Comparison of ENCODE assay signal across 14 cellular contexts in genomic region chr1:203592156-203592555, GRCh38. TPM values are rescaled to one million over a fixed set of nuclear protein-coding genes. Genes with fewer than 3 reads are reported as not detected.
DNase-seq lines count a peak whose midpoint lies in the region; ATAC-seq, FAIRE-seq and TF ChIP-seq lines count a peak whose summit lies in the region.
"Had no signal": no experiment of that assay in that cellular context is flagged by ENCODE, and none has a peak within 500 bp of the region (broad histone marks: within the 10 kb centered on the region; RNA-seq: fewer than 3 reads in every experiment).

No MANE protein-coding gene starts in this region.

- no peak for ATAC-seq in activated CD4-positive, alpha-beta T cell treated with anti-CD3 and anti-CD28 coated beads for 36 hours
- ATAC-seq in K562, result no peak
- ATAC-seq: A549; stimulated activated naive CD8-positive, alpha-beta T cell treated with anti-CD3 and anti-CD28 coated beads, Interleukin-15, amount 100 ng/mL, for 72 hours had no signal

- CTCF ChIA-PET in activated CD4-positive, alpha-beta T cell treated with anti-CD3 and anti-CD28 coated beads for 36 hours (lab: Charles Lee), result interaction anchor here (1.2 to 5.2 kb wide), 2 partner anchors 34 to 109 kb away, joined by 7 to 45 read pairs; partner anchors contain the start of gene ATP2B4
- CTCF ChIA-PET in activated CD4-positive, alpha-beta T cell treated with anti-CD3 and anti-CD28 coated beads, Interleukin-2, amount 10 ng/mL, durations not matched to agents 7 days and 5 days (lab: Charles Lee), result interaction anchor here (0.5 to 1.4 kb wide), 7 partner anchors 9 to 367 kb away, joined by 3 to 5 read pairs (median 3); no protein-coding TSS in a partner anchor
- CTCF ChIA-PET in K562 (lab: Yijun Ruan, JAX; ENCODE audit: low intra/inter-chr PET ratio), result no interaction called here

- H3K4me3 Mint-ChIP-seq in activated CD4-positive, alpha-beta T cell treated with anti-CD3 and anti-CD28 coated beads for 36 hours, result no peak overlapping the region
- H3K4me3 Mint-ChIP-seq in activated CD4-positive, alpha-beta T cell treated with anti-CD3 and anti-CD28 coated beads, Interleukin-2, amount 10 ng/mL, durations not matched to agents 7 days and 5 days, result no peak overlapping the region
- H3K4me3 Mint-ChIP-seq: stimulated activated naive CD8-positive, alpha-beta T cell treated with anti-CD3 and anti-CD28 coated beads, Interleukin-15, amount 100 ng/mL, for 72 hours had no signal

- in situ Hi-C loops in K562 (cut with MboI), result no loop called here
- in situ Hi-C loops in G401 (cut with HindIII; ENCODE audit: low sequenced_read_pairs), result loop anchor here (25.0 kb wide), 1 partner anchor 120 kb away; no protein-coding TSS in a partner anchor

- H3K27ac ChIP-seq in K562 (ENCODE audit: extremely low read depth, low read depth, low read length) (no peak overlapping the region), substantia nigra (ENCODE audit: low read depth, low read length, poor library complexity, severe bottlenecking) (peak overlapping the region; percentile 31)
- H3K27ac ChIP-seq: A549 had no signal

- peaks cover 24 to 52% of the 10 kb centered on the region in 2 experiments for H3K27me3 ChIP-seq in K562 (ENCODE audit: control insufficient read depth in 2 of 2, insufficient read depth in 2 of 2, low read length in 2 of 2)

- no peak overlapping the region for H3K4me3 ChIP-seq in K562
- H3K4me3 ChIP-seq: A549 had no signal

- H3K4me1 Mint-ChIP-seq in activated CD4-positive, alpha-beta T cell treated with anti-CD3 and anti-CD28 coated beads for 36 hours, result peaks cover 11% of the 10 kb centered on the region
- H3K4me1 Mint-ChIP-seq in activated CD4-positive, alpha-beta T cell treated with anti-CD3 and anti-CD28 coated beads, Interleukin-2, amount 10 ng/mL, durations not matched to agents 7 days and 5 days, result peaks cover 9% of the 10 kb centered on the region

- intact Hi-C loops in activated CD4-positive, alpha-beta T cell treated with anti-CD3 and anti-CD28 coated beads for 36 hours (cut with DNase I, micrococcal nuclease), result no loop called here
- intact Hi-C loops in K562 (cut with micrococcal nuclease), result no loop called here

- no peaks in the 10 kb centered on the region for H3K4me1 ChIP-seq in K562 (replicated peaks in 1 of 2; ENCODE audit: control insufficient read depth in 2 of 2, insufficient read depth in 2 of 2, low read length in 2 of 2)

- H3K9me3 ChIP-seq in K562 (replicated peaks; ENCODE audit: control insufficient read depth, insufficient read depth, low read depth, low read length), result no peaks in the 10 kb centered on the region
- H3K9me3 ChIP-seq: A549 had no signal

- no peaks in the 10 kb centered on the region for H3K9me3 Mint-ChIP-seq in activated CD4-positive, alpha-beta T cell treated with anti-CD3 and anti-CD28 coated beads for 36 hours (ENCODE audit: low read depth)
- H3K9me3 Mint-ChIP-seq in activated CD4-positive, alpha-beta T cell treated with anti-CD3 and anti-CD28 coated beads, Interleukin-2, amount 10 ng/mL, durations not matched to agents 7 days and 5 days, result no peaks in the 10 kb centered on the region
- H3K9me3 Mint-ChIP-seq: stimulated activated naive CD8-positive, alpha-beta T cell treated with anti-CD3 and anti-CD28 coated beads, Interleukin-15, amount 100 ng/mL, for 72 hours had no signal

- H3K36me3 Mint-ChIP-seq in activated CD4-positive, alpha-beta T cell treated with anti-CD3 and anti-CD28 coated beads for 36 hours (ENCODE audit: low read depth), result no peaks in the 10 kb centered on the region
- no peaks in the 10 kb centered on the region for H3K36me3 Mint-ChIP-seq in activated CD4-positive, alpha-beta T cell treated with anti-CD3 and anti-CD28 coated beads, Interleukin-2, amount 10 ng/mL, durations not matched to agents 7 days and 5 days (ENCODE audit: low read depth)

- no peaks in the 10 kb centered on the region for H3K27me3 Mint-ChIP-seq in activated CD4-positive, alpha-beta T cell treated with anti-CD3 and anti-CD28 coated beads for 36 hours
- H3K27me3 Mint-ChIP-seq in activated CD4-positive, alpha-beta T cell treated with anti-CD3 and anti-CD28 coated beads, Interleukin-2, amount 10 ng/mL, durations not matched to agents 7 days and 5 days, result peaks cover 5% of the 10 kb centered on the region

- no peak for TF ChIP-seq RAD21 in K562 (CRISPR knock-in tag; conservative IDR thresholded peaks at IDR 0.05 in 1 of 2, IDR thresholded peaks at IDR 0.05 in 1 of 2)

- no peaks in the 10 kb centered on the region for H4K20me1 ChIP-seq in K562 (replicated peaks; ENCODE audit: control insufficient read depth, insufficient read depth, low read length)

- H3K27ac Mint-ChIP-seq in activated CD4-positive, alpha-beta T cell treated with anti-CD3 and anti-CD28 coated beads for 36 hours, result no peak overlapping the region
- H3K27ac Mint-ChIP-seq in activated CD4-positive, alpha-beta T cell treated with anti-CD3 and anti-CD28 coated beads, Interleukin-2, amount 10 ng/mL, durations not matched to agents 7 days and 5 days, result no peak overlapping the region

- POLR2A ChIA-PET in activated CD4-positive, alpha-beta T cell treated with anti-CD3 and anti-CD28 coated beads for 36 hours (lab: Charles Lee), result no interaction called here
- POLR2A ChIA-PET in activated CD4-positive, alpha-beta T cell treated with anti-CD3 and anti-CD28 coated beads, Interleukin-2, amount 10 ng/mL, durations not matched to agents 7 days and 5 days (lab: Charles Lee), result no interaction called here
- POLR2A ChIA-PET in K562 (lab: Yijun Ruan, JAX), result interaction anchor here (0.6 to 1.6 kb wide), 5 partner anchors 10 to 688 kb away, joined by 3 to 4 read pairs (median 3); no protein-coding TSS in a partner anchor

- BruUV-seq in K562 (replicated peaks; lab: Mats Ljungman, UMichigan), result no TSS peak

- no peak for TF ChIP-seq POLR2A in K562 (conservative IDR thresholded peaks at IDR 0.05)

- no peak for TF ChIP-seq CTCF in K562 (IDR thresholded peaks at IDR 0.05 in 2 of 3, conservative IDR thresholded peaks at IDR 0.05 in 1 of 3; ENCODE audit: insufficient read depth in 2 of 3, low read depth in 1 of 3, low read length in 3 of 3)

- TF ChIP-seq EP300 in K562 (IDR thresholded peaks at IDR 0.05; ENCODE audit: low read length), result no peak

- no peaks in the 10 kb centered on the region for H3K36me3 ChIP-seq in K562 (ENCODE audit: control insufficient read depth, insufficient read depth, low read length)

- WGBS in K562 (ENCODE audit: insufficient coverage, low coverage, missing lambda C conversion rate), result 0% methylated on average over 8 of the region's 8 CpGs

- H3K9me1 ChIP-seq in K562 (ENCODE audit: control insufficient read depth, insufficient read depth, low read length), result no peaks in the 10 kb centered on the region

- no peak overlapping the region for H3K4me2 ChIP-seq in K562 (ENCODE audit: insufficient read depth, low read length)
- H3K4me2 ChIP-seq: A549 had no signal

- peak; percentile 38 for DNase-seq in activated CD4-positive, alpha-beta T cell treated with anti-CD3 and anti-CD28 coated beads for 36 hours
- no peak for DNase-seq in activated CD4-positive, alpha-beta T cell treated with anti-CD3 and anti-CD28 coated beads, Interleukin-2, amount 10 ng/mL, durations not matched to agents 7 days and 5 days
- DNase-seq in K562 (ENCODE audit: extremely low read depth in 1 of 4, low spot score in 3 of 4), result no peak
- peak; percentile 71 for DNase-seq in medulla oblongata (ENCODE audit: extremely low spot score)
- peak in 45 of 49 donors; percentile 4 to 67 (median 29) for DNase-seq in substantia nigra (lab: John Stamatoyannopoulos, UW)
- no peak for DNase-seq in AG20443 (ENCODE audit: low spot score)
- DNase-seq in NCI-H1694 treated with DMSO at 0.1 percent for 48 hours (lab: John Stamatoyannopoulos, UW), result no peak
- DNase-seq in G401 (ENCODE audit: low spot score), result no peak
- DNase-seq: GF-D8; stimulated activated naive CD8-positive, alpha-beta T cell treated with anti-CD3 and anti-CD28 coated beads, Interleukin-15, amount 100 ng/mL, for 72 hours had no signal

- no peak overlapping the region for H3K9ac ChIP-seq in K562 (ENCODE audit: insufficient read depth in 1 of 2, low read depth in 2 of 2, low read length in 2 of 2)

- no peak overlapping the region for H2AFZ ChIP-seq in K562 (ENCODE audit: low read depth, low read length)

- H3K79me2 ChIP-seq in K562 (ENCODE audit: control insufficient read depth, insufficient read depth, low read length), result no peaks in the 10 kb centered on the region

- no peak for FAIRE-seq in K562 (lab: Jason Lieb, UNC)
- FAIRE-seq: A549, colon, frontal cortex, TTC549 had no signal

RNA-seq across cellular contexts. Expression of gene ATP2B4, which starts 34.5 kb away (rescaled TPM):
- total RNA-seq in activated CD4-positive, alpha-beta T cell treated with anti-CD3 and anti-CD28 coated beads for 36 hours, result 10 to 100 TPM; 36.2 to 38.8 TPM
- total RNA-seq in activated CD4-positive, alpha-beta T cell treated with anti-CD3 and anti-CD28 coated beads, Interleukin-2, amount 10 ng/mL, durations not matched to agents 7 days and 5 days, result 10 to 100 TPM; 77.8 to 82.4 TPM
- total RNA-seq in K562 (2011; cell fraction: chromatin; rRNA removed; ENCODE audit: low replicate concordance), result 99.9 and 127 TPM in 2 replicates
- 72.9 and 73.4 TPM in 2 replicates for total RNA-seq in K562 (2011; cell fraction: nucleolus; rRNA removed)
- total RNA-seq in K562 (2011; cell fraction: nucleoplasm; rRNA removed), result 89.0 and 95.0 TPM in 2 replicates
- total RNA-seq in K562 (2014; rRNA removed), result 15.6 and 16.2 TPM in 2 replicates
- 18.2 and 19.7 TPM in 2 replicates for total RNA-seq in K562 (2014; rRNA removed; fragmentation: Illumina TruSeq; extraction: Trizol)
- total RNA-seq in K562 (2015; rRNA removed; fragmentation: Illumina TruSeq; extraction: Trizol), result 22.8 and 24.3 TPM in 2 replicates
- total RNA-seq in K562 (2021), result 24.2 and 26.3 TPM in 2 replicates
- polyA plus RNA-seq in K562 (2011; rRNA removed), result 38.5 and 40.6 TPM in 2 replicates
- polyA plus RNA-seq in K562 (2011; cell fraction: cytosol; rRNA removed), result 22.6 and 31.8 TPM in 2 replicates
- 65.0 and 81.5 TPM in 2 replicates for polyA plus RNA-seq in K562 (2011; cell fraction: nucleus; rRNA removed)
- 19.0 and 22.9 TPM in 2 replicates for polyA plus RNA-seq in K562 (2012)
- 24.4 and 28.7 TPM in 2 replicates for polyA plus RNA-seq in K562 (2014; fragmentation: Illumina TruSeq; extraction: Trizol)
- polyA plus RNA-seq in K562 (2014; fragmentation: Nextera tagmentation; extraction: Ambion mirVana), result 10 to 100 TPM; 10.3 to 11.3 TPM
- polyA plus RNA-seq in K562 (2014; rRNA removed), result 20.2 and 21.7 TPM in 2 replicates
- 90.3 and 109 TPM in 2 replicates for polyA minus RNA-seq in K562 (2011; rRNA and poly(A)+ RNA removed)
- 46.4 and 53.4 TPM in 2 replicates for polyA minus RNA-seq in K562 (2011; cell fraction: cytosol; rRNA and poly(A)+ RNA removed)
- polyA minus RNA-seq in K562 (2011; cell fraction: nucleus; rRNA and poly(A)+ RNA removed), result 27.2 and 48.3 TPM in 2 replicates
- 5.4 and 6.7 TPM in 2 replicates for total RNA-seq in G401 (2014; rRNA removed; shearing (Covaris generic))

Comparison
In these comparisons a context has a peak if more than half of its experiments do, and no peak if none do; other contexts are left out.
1. DNase-seq: peak in activated CD4-positive, alpha-beta T cell treated with anti-CD3 and anti-CD28 coated beads for 36 hours (single experiment), medulla oblongata (single experiment) and substantia nigra (45 of 49); none in activated CD4-positive, alpha-beta T cell treated with anti-CD3 and anti-CD28 coated beads, Interleukin-2, amount 10 ng/mL, durations not matched to agents 7 days and 5 days (single experiment), K562 (0 of 4), AG20443 (single experiment), NCI-H1694 treated with DMSO at 0.1 percent for 48 hours (single experiment) and G401 (single experiment).